8 cellular contexts compared by ENCODE assay signal in the genomic region with DNA sequence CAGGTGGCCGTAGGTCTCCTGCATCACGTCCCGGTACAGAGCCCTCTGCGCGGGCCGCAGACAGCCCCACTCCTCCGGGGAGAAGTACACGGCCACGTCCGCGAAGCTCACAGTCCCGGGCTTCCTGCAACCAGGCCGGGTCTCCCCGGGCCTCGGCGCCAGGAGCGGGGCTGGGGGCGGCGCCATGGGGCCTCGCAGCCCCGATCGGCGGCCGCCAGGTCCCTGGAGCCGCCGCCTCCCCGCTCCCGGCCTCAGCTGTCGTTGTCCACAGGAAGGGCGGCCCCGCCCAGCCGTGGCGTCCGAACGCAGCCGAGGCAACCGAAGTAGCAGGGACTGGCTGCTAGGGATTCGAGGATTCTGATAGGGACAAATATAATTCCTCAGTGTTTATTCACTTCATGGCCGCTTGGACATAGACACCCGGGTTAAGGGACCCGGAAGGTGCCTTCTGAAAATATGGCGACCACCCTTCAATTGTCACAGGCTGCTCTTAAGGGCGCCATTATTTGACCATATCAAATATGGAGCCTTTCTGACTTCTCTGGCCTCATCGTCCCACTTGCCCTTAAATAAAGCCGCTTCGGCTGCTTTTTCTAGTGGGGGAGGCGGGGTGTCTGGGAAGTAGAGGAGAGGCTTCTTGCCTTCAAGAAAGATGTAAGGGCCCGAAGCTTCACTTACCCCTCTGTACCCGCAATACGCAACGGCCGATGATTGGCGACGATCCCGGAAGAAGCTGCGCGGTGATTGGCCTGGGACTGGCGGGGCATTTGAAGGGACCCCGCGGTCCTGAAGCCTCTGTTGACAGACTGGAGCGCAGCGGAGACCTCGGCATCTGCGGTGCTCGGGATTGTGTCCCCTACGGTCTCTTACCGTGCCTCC. TPM values are rescaled to one million over a fixed set of nuclear protein-coding genes. Genes with fewer than 3 reads are reported as not detected.
A peak's percentile ranks its signal among the peaks of the same experiment; 100 is the strongest.
DNase-seq lines count a peak whose midpoint lies in the region; FAIRE-seq and TF ChIP-seq lines count a peak whose summit lies in the region.

A gene (minus strand): TSS at position 271 of the 879 bp plus-strand sequence. CDS start 85 bp downstream, at position 186.

- peak within 1 kb of the TSS; percentile 96 for H3K9ac ChIP-seq in neural cell (ENCODE audit: low read length)

- 0 to 1% (median 0%) methylated on average over 40 to 67 of the region's 67 CpGs for WGBS in stomach, 5 donors

- TF ChIP-seq RAD21 in neural cell (conservative IDR thresholded peaks at IDR 0.05): peak; percentile 37

- H3K36me3 ChIP-seq in MG63 (peaks cover 5% of the 10 kb centered on the region), neural cell (ENCODE audit: insufficient read depth, low read length) (no peaks in the 10 kb centered on the region), stomach (peaks cover under 1 to 5% (median 4%) of the 10 kb centered on the region in 4 donors)

- H3K9me3 ChIP-seq in MG63 (no peaks in the 10 kb centered on the region), neural cell (ENCODE audit: low read length) (no peaks in the 10 kb centered on the region), stomach (no peaks in the 10 kb centered on the region)

- no peaks in the 10 kb centered on the region for H4K20me1 ChIP-seq in neural cell (ENCODE audit: insufficient read depth)

- H3K27ac ChIP-seq in neural cell (ENCODE audit: low read length): peak within 1 kb of the TSS; percentile 98
- H3K27ac ChIP-seq in stomach: peak within 1 kb of the TSS; percentile 92 to 99 (median 96)

- peaks cover 19 to 58% (median 25%) of the 10 kb centered on the region in 4 donors for H3K4me1 ChIP-seq in stomach

- TF ChIP-seq POLR2A in H54 (IDR thresholded peaks at IDR 0.05; ENCODE audit: low read depth, low read length): peak; percentile 53
- no peak for TF ChIP-seq POLR2A in stomach (IDR thresholded peaks at IDR 0.05)

- intact Hi-C loops in stomach (cut with DNase I; ENCODE audit: low total_unique reads): no loop called here

- H3K9me2 ChIP-seq in neural cell (ENCODE audit: insufficient read depth, low read length): no peaks in the 10 kb centered on the region

- TF ChIP-seq CTCF in fibroblast of villous mesenchyme (IDR thresholded peaks at IDR 0.05; ENCODE audit: insufficient read depth, low read depth, low read length) (no peak), neural cell (IDR thresholded peaks at IDR 0.05; ENCODE audit: poor library complexity, severe bottlenecking) (no peak), stomach (IDR thresholded peaks at IDR 0.05) (no peak)

- TF ChIP-seq EP300 in neural cell (conservative IDR thresholded peaks at IDR 0.05; ENCODE audit: poor library complexity, severe bottlenecking) (peak; percentile 54), stomach (IDR thresholded peaks at IDR 0.05) (no peak)

- H3K79me2 ChIP-seq in neural cell (replicated peaks; ENCODE audit: insufficient read depth, low read length): no peaks in the 10 kb centered on the region

- H2AFZ ChIP-seq in neural cell (ENCODE audit: low read depth, low read length): peak within 1 kb of the TSS; percentile 68

- H3K4me2 ChIP-seq in neural cell (ENCODE audit: low read length): peak within 1 kb of the TSS; percentile 96

- H3K27me3 ChIP-seq in MG63 (no peaks in the 10 kb centered on the region), neural cell (ENCODE audit: insufficient read depth, low read depth, low read length) (no peaks in the 10 kb centered on the region), stomach (no peaks in the 10 kb centered on the region)

- DNase-seq in EL: peak; percentile 99
- peak; percentile 93 for DNase-seq in H54 (ENCODE audit: insufficient read length, low spot score)
- peak; percentile 97 for DNase-seq in MG63
- peak; percentile 96 for DNase-seq in SHP77 treated with DMSO at 0.1 percent for 48 hours (lab: John Stamatoyannopoulos, UW)
- peak; percentile 67 for DNase-seq in activated gamma-delta T cell (lab: John Stamatoyannopoulos, UW)
- peak; percentile 99 for DNase-seq in fibroblast of villous mesenchyme (ENCODE audit: low read depth)
- DNase-seq in stomach: peak; percentile 94

- FAIRE-seq in H54 (lab: Jason Lieb, UNC): peak; percentile 67

- H3F3A ChIP-seq in neural cell (ENCODE audit: insufficient read depth, low read length, poor library complexity, severe bottlenecking): peaks cover 7% of the 10 kb centered on the region

- peak within 1 kb of the TSS; percentile 58 for H3K4me3 ChIP-seq in MG63
- H3K4me3 ChIP-seq in fibroblast of villous mesenchyme (ENCODE audit: low read depth, low read length): peak within 1 kb of the TSS; percentile 72
- H3K4me3 ChIP-seq in neural cell (ENCODE audit: low read length): peak within 1 kb of the TSS; percentile 79
- peak within 1 kb of the TSS; percentile 64 to 81 (median 79) for H3K4me3 ChIP-seq in stomach

TF ChIP-seq in neural cell, 6 proteins besides CTCF, POLR2A, EP300 and RAD21:
- TF ChIP-seq, protein P1, sequence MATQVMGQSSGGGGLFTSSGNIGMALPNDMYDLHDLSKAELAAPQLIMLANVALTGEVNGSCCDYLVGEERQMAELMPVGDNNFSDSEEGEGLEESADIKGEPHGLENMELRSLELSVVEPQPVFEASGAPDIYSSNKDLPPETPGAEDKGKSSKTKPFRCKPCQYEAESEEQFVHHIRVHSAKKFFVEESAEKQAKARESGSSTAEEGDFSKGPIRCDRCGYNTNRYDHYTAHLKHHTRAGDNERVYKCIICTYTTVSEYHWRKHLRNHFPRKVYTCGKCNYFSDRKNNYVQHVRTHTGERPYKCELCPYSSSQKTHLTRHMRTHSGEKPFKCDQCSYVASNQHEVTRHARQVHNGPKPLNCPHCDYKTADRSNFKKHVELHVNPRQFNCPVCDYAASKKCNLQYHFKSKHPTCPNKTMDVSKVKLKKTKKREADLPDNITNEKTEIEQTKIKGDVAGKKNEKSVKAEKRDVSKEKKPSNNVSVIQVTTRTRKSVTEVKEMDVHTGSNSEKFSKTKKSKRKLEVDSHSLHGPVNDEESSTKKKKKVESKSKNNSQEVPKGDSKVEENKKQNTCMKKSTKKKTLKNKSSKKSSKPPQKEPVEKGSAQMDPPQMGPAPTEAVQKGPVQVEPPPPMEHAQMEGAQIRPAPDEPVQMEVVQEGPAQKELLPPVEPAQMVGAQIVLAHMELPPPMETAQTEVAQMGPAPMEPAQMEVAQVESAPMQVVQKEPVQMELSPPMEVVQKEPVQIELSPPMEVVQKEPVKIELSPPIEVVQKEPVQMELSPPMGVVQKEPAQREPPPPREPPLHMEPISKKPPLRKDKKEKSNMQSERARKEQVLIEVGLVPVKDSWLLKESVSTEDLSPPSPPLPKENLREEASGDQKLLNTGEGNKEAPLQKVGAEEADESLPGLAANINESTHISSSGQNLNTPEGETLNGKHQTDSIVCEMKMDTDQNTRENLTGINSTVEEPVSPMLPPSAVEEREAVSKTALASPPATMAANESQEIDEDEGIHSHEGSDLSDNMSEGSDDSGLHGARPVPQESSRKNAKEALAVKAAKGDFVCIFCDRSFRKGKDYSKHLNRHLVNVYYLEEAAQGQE (IDR thresholded peaks at IDR 0.05; ENCODE audit: borderline replicate concordance): peak; percentile 34
- TF ChIP-seq SMC3 (conservative IDR thresholded peaks at IDR 0.05; ENCODE audit: poor library complexity): peak; percentile 49
- TF ChIP-seq TAF1 (IDR thresholded peaks at IDR 0.05; ENCODE audit: low read depth): peak; percentile 71
- TF ChIP-seq EZH2 (IDR thresholded peaks at IDR 0.05; ENCODE audit: borderline replicate concordance, insufficient read depth, low read length, poor library complexity, severe bottlenecking): no peak
- peak; percentile 28 for TF ChIP-seq POLR2AphosphoS5 (IDR thresholded peaks at IDR 0.05)
- TF ChIP-seq MXI1 (conservative IDR thresholded peaks at IDR 0.05; ENCODE audit: poor library complexity, severe bottlenecking): peak; percentile 99

RNA-seq across cellular contexts. Expression of the gene that starts here (rescaled TPM):
- total RNA-seq in MG63 (2014; rRNA removed; shearing (Covaris generic); ENCODE audit: low replicate concordance): 4.0 TPM in 2 replicates
- total RNA-seq in fibroblast of villous mesenchyme (6.5 and 12.9 TPM in 2 replicates), stomach (100 to 1,000 TPM in 1 of 5 donors, 10 to 100 TPM in 3, 1 to 10 TPM in 1; 9.4 to 123 (median 18.3) TPM)
- polyA plus RNA-seq in neural cell (26.9 and 28.4 TPM in 2 replicates), stomach (10 to 100 TPM; 25.2 to 26.1 (median 25.3) TPM)
- 12.4 and 13.8 TPM in 2 replicates for polyA minus RNA-seq in neural cell

Comparison
In these comparisons a context has a peak if more than half of its experiments do, and no peak if none do; other contexts are left out.
1. Peak in every context shown above with its lines: DNase-seq, H3K4me3 ChIP-seq and H3K27ac ChIP-seq.